In the genomic region with DNA sequence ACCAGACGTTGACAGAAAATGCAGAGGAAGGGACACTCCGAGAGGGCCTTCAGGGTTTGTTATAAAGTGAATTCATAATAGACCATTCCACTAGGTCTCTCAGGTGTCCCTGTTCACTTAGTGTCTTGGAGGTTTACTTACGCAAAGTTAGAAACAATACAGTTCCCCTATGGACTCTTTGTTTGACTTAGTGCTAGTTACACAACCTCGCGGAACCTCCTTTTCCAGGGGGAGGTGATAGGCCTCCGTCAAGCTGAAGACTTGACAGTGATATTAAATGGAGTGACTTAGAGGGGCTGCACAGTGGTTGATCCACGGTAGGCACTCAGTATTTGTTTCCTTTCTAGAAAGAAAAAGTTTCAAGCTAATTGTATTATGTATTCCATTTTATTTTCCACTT, we compare ENCODE assay signal across 8 cellular contexts. TPM values are rescaled to one million over a fixed set of nuclear protein-coding genes. Genes with fewer than 3 reads are reported as not detected.
DNase-seq lines count a peak whose midpoint lies in the region; ATAC-seq and TF ChIP-seq lines count a peak whose summit lies in the region.

No MANE protein-coding gene starts in this region.

- peak overlapping the region in 10 of 11 experiments; percentile 93 to 100 (median 98); a peak in 20 of 22 replicates for H3K27ac ChIP-seq in BLaER1 treated with 17β-estradiol and CSF1 and Interleukin-3, amounts not matched to agents 10 nM and 100 nM
- H3K27ac ChIP-seq in MM.1S (ENCODE audit: low read length): no peak overlapping the region

- no peaks in the 10 kb centered on the region for H3K27me3 Mint-ChIP-seq in central memory CD8-positive, alpha-beta T cell
- no peaks in the 10 kb centered on the region for H3K27me3 Mint-ChIP-seq in natural killer cell treated with Interleukin-12 subunit alpha and Interleukin-12 subunit beta and Interleukin-15 and Interleukin-18, amount 100 ng/mL, for 72 hours

- peak overlapping the region; percentile 92 to 100 (median 97) for H3K9ac ChIP-seq in BLaER1 treated with 17β-estradiol and CSF1 and Interleukin-3, amounts not matched to agents 10 nM and 100 nM
- H3K9ac ChIP-seq in MM.1S (ENCODE audit: low read length): peak overlapping the region; percentile 93

- no peaks in the 10 kb centered on the region for H3K9me3 Mint-ChIP-seq in central memory CD8-positive, alpha-beta T cell
- no peaks in the 10 kb centered on the region for H3K9me3 Mint-ChIP-seq in natural killer cell treated with Interleukin-12 subunit alpha and Interleukin-12 subunit beta and Interleukin-15 and Interleukin-18, amount 100 ng/mL, for 72 hours

- peak overlapping the region; percentile 85 for H3K4me3 Mint-ChIP-seq in central memory CD8-positive, alpha-beta T cell
- H3K4me3 Mint-ChIP-seq in natural killer cell treated with Interleukin-12 subunit alpha and Interleukin-12 subunit beta and Interleukin-15 and Interleukin-18, amount 100 ng/mL, for 72 hours: peak overlapping the region; percentile 98

- peaks cover 37 to 44% (median 39%) of the 10 kb centered on the region in 10 experiments for H3K4me1 ChIP-seq in BLaER1 treated with 17β-estradiol and CSF1 and Interleukin-3, amounts not matched to agents 10 nM and 100 nM
- peaks cover 13% of the 10 kb centered on the region for H3K4me1 ChIP-seq in MM.1S (ENCODE audit: low read length)

- DNase-seq in MM.1S (no peak), NCI-H2171 (lab: John Stamatoyannopoulos, UW) (no peak)
- DNase-seq in central memory CD8-positive, alpha-beta T cell (ENCODE audit: low spot score in 2 of 2): no peak
- DNase-seq in natural killer cell treated with Interleukin-12 subunit alpha and Interleukin-12 subunit beta and Interleukin-15 and Interleukin-18, amount 100 ng/mL, for 72 hours (ENCODE audit: low spot score): no peak

- H3K79me2 ChIP-seq in MM.1S (ENCODE audit: low read length): peaks cover 95% of the 10 kb centered on the region

- peak overlapping the region; percentile 83 to 95 (median 93) for H3K4me2 ChIP-seq in BLaER1 treated with 17β-estradiol and CSF1 and Interleukin-3, amounts not matched to agents 10 nM and 100 nM
- H3K4me2 ChIP-seq in MM.1S (ENCODE audit: low read depth, low read length): peak overlapping the region; percentile 90

- H3K4me3 ChIP-seq in BLaER1 treated with 17β-estradiol and CSF1 and Interleukin-3, amounts not matched to agents 10 nM and 100 nM: peak overlapping the region; percentile 89 to 98 (median 94)
- peak overlapping the region; percentile 95 for H3K4me3 ChIP-seq in MM.1S (ENCODE audit: low read length)

- H3K27ac Mint-ChIP-seq in central memory CD8-positive, alpha-beta T cell (ENCODE audit: low read depth): peak overlapping the region; percentile 99
- peak overlapping the region; percentile 99 to 100 for H3K27ac Mint-ChIP-seq in natural killer cell treated with Interleukin-12 subunit alpha and Interleukin-12 subunit beta and Interleukin-15 and Interleukin-18, amount 100 ng/mL, for 72 hours

- TF ChIP-seq CTCF in MM.1S (IDR thresholded peaks at IDR 0.05; ENCODE audit: low read length): no peak

- H4K20me1 ChIP-seq in BLaER1 treated with 17β-estradiol and CSF1 and Interleukin-3, amounts not matched to agents 10 nM and 100 nM: peaks cover 53 to 58% (median 54%) of the 10 kb centered on the region in 11 experiments
- peaks cover 25% of the 10 kb centered on the region for H4K20me1 ChIP-seq in MM.1S (ENCODE audit: insufficient read depth, low read length)

- H3F3A ChIP-seq in MM.1S (ENCODE audit: insufficient read depth, low read length): no peaks in the 10 kb centered on the region

- H3K4me1 Mint-ChIP-seq in central memory CD8-positive, alpha-beta T cell: peaks cover 48% of the 10 kb centered on the region
- H3K4me1 Mint-ChIP-seq in natural killer cell treated with Interleukin-12 subunit alpha and Interleukin-12 subunit beta and Interleukin-15 and Interleukin-18, amount 100 ng/mL, for 72 hours (ENCODE audit: low read depth in 2 of 2): peaks cover 46 to 55% of the 10 kb centered on the region in 2 donors

- no peak overlapping the region for H2AFZ ChIP-seq in MM.1S (ENCODE audit: low read length)

- H3K9me3 ChIP-seq in BLaER1 treated with 17β-estradiol and CSF1 and Interleukin-3, amounts not matched to agents 10 nM and 100 nM (replicated peaks in 1 of 11): peaks cover 0 to 4% (median 0%) of the 10 kb centered on the region in 11 experiments; a peak in 3 of 22 replicates
- H3K9me3 ChIP-seq in MM.1S (replicated peaks; ENCODE audit: insufficient read depth, low read length): no peaks in the 10 kb centered on the region

- ATAC-seq in central memory CD8-positive, alpha-beta T cell (replicated peaks; ENCODE audit: extremely low read depth, poor library complexity, severe bottlenecking): no peak
- ATAC-seq in natural killer cell treated with Interleukin-12 subunit alpha and Interleukin-12 subunit beta and Interleukin-15 and Interleukin-18, amount 100 ng/mL, for 72 hours: no peak
- ATAC-seq in GM18520 (IDR thresholded peaks at IDR 0.05; ENCODE audit: unreplicated experiment) (no peak), HG03469 (IDR thresholded peaks at IDR 0.05; ENCODE audit: unreplicated experiment) (no peak), HG03045 (IDR thresholded peaks at IDR 0.05; ENCODE audit: unreplicated experiment) (no peak)

- H3K27me3 ChIP-seq in BLaER1 treated with 17β-estradiol and CSF1 and Interleukin-3, amounts not matched to agents 10 nM and 100 nM: no peaks in the 10 kb centered on the region
- no peaks in the 10 kb centered on the region for H3K27me3 ChIP-seq in MM.1S (replicated peaks; ENCODE audit: insufficient read depth, low read length)

- no peaks in the 10 kb centered on the region for H3K9me2 ChIP-seq in MM.1S (replicated peaks; ENCODE audit: insufficient read depth, low read length)

- H3K36me3 ChIP-seq in BLaER1 treated with 17β-estradiol and CSF1 and Interleukin-3, amounts not matched to agents 10 nM and 100 nM: peaks cover 39 to 57% (median 51%) of the 10 kb centered on the region in 11 experiments
- H3K36me3 ChIP-seq in MM.1S (replicated peaks; ENCODE audit: insufficient read depth, low read length): peaks cover 21% of the 10 kb centered on the region

- peaks cover 45% of the 10 kb centered on the region for H3K36me3 Mint-ChIP-seq in central memory CD8-positive, alpha-beta T cell (ENCODE audit: insufficient read depth)
- H3K36me3 Mint-ChIP-seq in natural killer cell treated with Interleukin-12 subunit alpha and Interleukin-12 subunit beta and Interleukin-15 and Interleukin-18, amount 100 ng/mL, for 72 hours: peaks cover 42% of the 10 kb centered on the region

RNA-seq across cellular contexts. Expression of gene CCT5, which starts 1.3 kb away (rescaled TPM):
- 100 to 1,000 TPM; 311 to 417 TPM for total RNA-seq in natural killer cell treated with Interleukin-12 subunit alpha and Interleukin-12 subunit beta and Interleukin-15 and Interleukin-18, amount 100 ng/mL, for 72 hours

RNA-seq across cellular contexts. Expression of gene ATPSCKMT, which starts 1.7 kb away (rescaled TPM):
- total RNA-seq in natural killer cell treated with Interleukin-12 subunit alpha and Interleukin-12 subunit beta and Interleukin-15 and Interleukin-18, amount 100 ng/mL, for 72 hours: 10 to 100 TPM; 20.5 to 40.9 TPM

RNA-seq across cellular contexts. Expression of gene CMBL, which starts 56.3 kb away (rescaled TPM):
- under 1 TPM in 1 of 2 donors, not detected in 1; 0.36 TPM for total RNA-seq in natural killer cell treated with Interleukin-12 subunit alpha and Interleukin-12 subunit beta and Interleukin-15 and Interleukin-18, amount 100 ng/mL, for 72 hours
